16 cellular contexts compared by ENCODE assay signal in genomic region chr9:74672237-74672636, GRCh38.
DNase-seq lines count a peak whose midpoint lies in the region; ATAC-seq and TF ChIP-seq lines count a peak whose summit lies in the region.
"Had no signal": no experiment of that assay in that cellular context is flagged by ENCODE, and none has a peak within 500 bp of the region (broad histone marks: within the 10 kb centered on the region; RNA-seq: fewer than 3 reads in every experiment).

No MANE protein-coding gene starts in this region.

- H3K4me1 ChIP-seq in RWPE2 (ENCODE audit: insufficient read depth, poor library complexity, severe bottlenecking), result no peaks in the 10 kb centered on the region
- H3K4me1 ChIP-seq: HAP-1 had no signal

- no peaks in the 10 kb centered on the region for H3K36me3 ChIP-seq in RWPE2 (ENCODE audit: low read depth)
- H3K36me3 ChIP-seq: HAP-1 had no signal

- H3K27me3 Mint-ChIP-seq in chondrocyte (ENCODE audit: low read depth), result peaks cover 17% of the 10 kb centered on the region

- no peak for TF ChIP-seq CTCF in RWPE2 (IDR thresholded peaks at IDR 0.05; ENCODE audit: poor library complexity, severe bottlenecking)
- TF ChIP-seq CTCF in epithelial cell of esophagus (IDR thresholded peaks at IDR 0.05; ENCODE audit: insufficient read depth, low read depth, low read length, missing control alignments), result no peak
- TF ChIP-seq CTCF in chondrocyte (IDR thresholded peaks at IDR 0.05), result no peak

- ATAC-seq in RWPE2 (ENCODE audit: low read depth) (peak; percentile 64; the same call in 2 of the 3 replicates), HG03354 (IDR thresholded peaks at IDR 0.05; ENCODE audit: poor library complexity, severe bottlenecking, unreplicated experiment) (no peak)

- no peak overlapping the region for H3K27ac ChIP-seq in RWPE2 (ENCODE audit: poor library complexity, severe bottlenecking)

- no peak overlapping the region for H3K27ac Mint-ChIP-seq in chondrocyte (ENCODE audit: unreplicated experiment)
- H3K27ac Mint-ChIP-seq: CD4-positive, alpha-beta memory T cell; HFFc6 had no signal

- H3K36me3 Mint-ChIP-seq in chondrocyte (ENCODE audit: low read depth), result no peaks in the 10 kb centered on the region
- H3K36me3 Mint-ChIP-seq: CD4-positive, alpha-beta memory T cell had no signal

- no peak for DNase-seq in RWPE2 (ENCODE audit: low spot score)
- DNase-seq in epithelial cell of esophagus (ENCODE audit: low read depth), result peak; percentile 46
- DNase-seq in kidney tubule cell (ENCODE audit: low spot score), result peak; percentile 16
- DNase-seq in HUDEP-2 (lab: John Stamatoyannopoulos, UW; ENCODE audit: unreplicated experiment in 76 of 76), result no peak
- no peak for DNase-seq in chondrocyte (ENCODE audit: low spot score)
- DNase-seq: C1 segment of cervical spinal cord; Calu3; CD4-positive, alpha-beta memory T cell; COR-L47; DMS53; DMS79 treated with DMSO at 0.1 percent for 48 hours; GF-D8; GOT3; HFFc6 had no signal

- no peaks in the 10 kb centered on the region for H3K4me1 Mint-ChIP-seq in chondrocyte (ENCODE audit: low read depth)
- H3K4me1 Mint-ChIP-seq: CD4-positive, alpha-beta memory T cell had no signal

- no peak overlapping the region for H3K4me3 ChIP-seq in RWPE2 (ENCODE audit: severe bottlenecking)
- no peak overlapping the region for H3K4me3 ChIP-seq in epithelial cell of esophagus (ENCODE audit: low read length)
- H3K4me3 ChIP-seq: HAP-1 had no signal

- H3K4me3 Mint-ChIP-seq in chondrocyte (ENCODE audit: unreplicated experiment), result no peak overlapping the region
- H3K4me3 Mint-ChIP-seq: CD4-positive, alpha-beta memory T cell; HFFc6 had no signal

- H3K9me3 Mint-ChIP-seq in chondrocyte (ENCODE audit: low read depth), result peaks cover 3% of the 10 kb centered on the region

- H3K27me3 ChIP-seq in RWPE2 (ENCODE audit: insufficient read depth, poor library complexity, severe bottlenecking), result no peaks in the 10 kb centered on the region

- H3K9me3 ChIP-seq in RWPE2 (ENCODE audit: severe bottlenecking), result no peaks in the 10 kb centered on the region
- H3K9me3 ChIP-seq: HAP-1 had no signal

Comparison
In these comparisons a context has a peak if more than half of its experiments do, and no peak if none do; other contexts are left out.
1. DNase-seq: peak in epithelial cell of esophagus (single experiment) and kidney tubule cell (single experiment); none in RWPE2 (single experiment), HUDEP-2 (0 of 76) and chondrocyte (single experiment).